8 cellular contexts compared by ENCODE assay signal in the genomic region with DNA sequence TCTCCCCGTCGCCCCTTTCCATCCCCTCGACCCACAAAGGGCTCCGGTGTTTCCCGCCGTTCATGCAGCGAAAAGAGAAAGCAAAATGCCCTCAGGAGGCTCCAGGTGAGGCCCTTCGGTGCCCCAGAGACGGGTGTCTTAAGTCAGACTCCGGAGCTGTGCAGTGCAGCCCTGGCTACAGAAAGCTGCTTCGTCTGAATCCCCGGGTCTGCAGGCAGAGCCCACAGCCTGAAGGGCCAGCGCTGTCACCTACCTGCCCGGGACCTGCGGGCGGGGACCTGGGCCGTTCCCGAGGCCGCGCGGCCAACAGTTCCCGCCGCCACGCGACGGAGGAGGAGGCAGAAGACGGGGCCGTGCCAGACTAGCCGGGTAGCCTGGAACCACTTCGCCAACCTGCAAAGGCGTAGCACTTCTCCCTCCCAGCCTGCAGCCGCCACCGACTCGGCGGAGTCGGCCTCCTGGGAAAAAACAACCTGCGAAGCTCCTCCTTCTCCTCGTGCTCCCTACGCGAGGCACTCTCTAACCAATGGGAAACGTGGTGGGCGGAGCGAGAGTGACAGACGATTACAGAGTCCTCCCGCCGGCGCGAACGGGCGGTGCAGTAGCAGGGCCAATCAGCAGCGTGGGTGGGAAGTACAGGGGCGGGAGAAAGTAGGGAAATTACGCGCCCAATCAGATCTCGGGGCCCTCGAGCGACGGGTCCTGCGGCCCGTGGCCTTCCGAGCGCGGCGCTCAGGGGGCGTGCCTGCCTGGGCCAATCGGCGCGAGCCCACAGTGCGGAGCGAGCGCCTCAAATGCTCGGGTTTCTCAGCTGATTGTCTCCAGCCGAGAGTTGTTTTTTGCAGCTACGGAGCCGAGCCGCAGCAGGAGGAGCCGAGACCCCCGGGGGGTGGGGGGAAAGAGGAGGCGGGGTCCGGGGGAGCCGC. TPM values are rescaled to one million over a fixed set of nuclear protein-coding genes. Genes with fewer than 3 reads are reported as not detected.
DNase-seq lines count a peak whose midpoint lies in the region; ATAC-seq and TF ChIP-seq lines count a peak whose summit lies in the region.

TSS of gene GPR137C (plus strand) at position 774 of the 926 bp plus-strand sequence. CDS start 312 bp downstream, outside the sequence.
TSS of gene TXNDC16 (minus strand) at position 443 of the 926 bp plus-strand sequence. CDS start 8,948 bp downstream, outside the sequence.

- no peaks in the 10 kb centered on the region for H3K9me3 Mint-ChIP-seq in CD4-positive, alpha-beta memory T cell
- no peaks in the 10 kb centered on the region for H3K9me3 Mint-ChIP-seq in activated CD4-positive, alpha-beta memory T cell treated with anti-CD3 and anti-CD28 coated beads, Interleukin-2, amount 10 ng/mL, durations not matched to agents 7 days and 5 days

- H3K4me1 ChIP-seq in CD4-positive, alpha-beta memory T cell (ENCODE audit: insufficient read depth, low read length), result peaks cover 23% of the 10 kb centered on the region
- H3K4me1 ChIP-seq in duodenal mucosa (ENCODE audit: control insufficient read depth in 1 of 2, insufficient read depth in 2 of 2, low read length in 2 of 2) (peaks cover 21 to 23% of the 10 kb centered on the region in 2 donors), right lobe of liver (peaks cover 0 to 8% (median 0%) of the 10 kb centered on the region in 4 donors)

- peak; percentile 97 to 100 (median 99) for DNase-seq in CD4-positive, alpha-beta memory T cell
- peak; percentile 99 for DNase-seq in HK-2 (ENCODE audit: unreplicated experiment)
- peak; percentile 97 for DNase-seq in NCI-H82 treated with DMSO at 0.1 percent for 48 hours (lab: John Stamatoyannopoulos, UW; ENCODE audit: unreplicated experiment)
- peak; percentile 100 for DNase-seq in activated CD4-positive, alpha-beta memory T cell treated with anti-CD3 and anti-CD28 coated beads, Interleukin-2, amount 10 ng/mL, durations not matched to agents 7 days and 5 days
- peak; percentile 100 for DNase-seq in right lobe of liver
- peak; percentile 100 for DNase-seq in stimulated activated CD4-positive, alpha-beta T cell treated with anti-CD3 and anti-CD28 coated beads, Interleukin-4, amount 100 ng/mL, for 24 hours

- peak within 1 kb of the TSS; percentile 92 to 99 (median 96) for H3K4me3 Mint-ChIP-seq in CD4-positive, alpha-beta memory T cell
- H3K4me3 Mint-ChIP-seq in activated CD4-positive, alpha-beta memory T cell treated with anti-CD3 and anti-CD28 coated beads, Interleukin-2, amount 10 ng/mL, durations not matched to agents 7 days and 5 days, result peak within 1 kb of the TSS; percentile 92

- POLR2A ChIA-PET in CD4-positive, alpha-beta memory T cell (lab: Charles Lee; ENCODE audit: partially characterized antibody), result interaction anchor here (0.6 to 3.1 kb wide), 27 partner anchors 9 to 600 kb away, joined by 3 to 17 read pairs (median 4); partner anchors contain the start of genes DDHD1, ERO1A, GNPNAT1 and PSMC6
- POLR2A ChIA-PET in activated CD4-positive, alpha-beta memory T cell treated with anti-CD3 and anti-CD28 coated beads, Interleukin-2, amount 10 ng/mL, durations not matched to agents 7 days and 5 days (lab: Charles Lee), result interaction anchor here (0.6 to 5.8 kb wide), 32 partner anchors 10 to 692 kb away, joined by 3 to 62 read pairs (median 4); partner anchors contain the start of genes ERO1A, GNG2, GNPNAT1 and NID2

- no peaks in the 10 kb centered on the region for H3K9me3 ChIP-seq in CD4-positive, alpha-beta memory T cell (ENCODE audit: control insufficient read depth in 1 of 2, low read length in 2 of 2)
- H3K9me3 ChIP-seq in duodenal mucosa (ENCODE audit: control insufficient read depth in 1 of 2, low read length in 2 of 2) (no peaks in the 10 kb centered on the region), right lobe of liver (no peaks in the 10 kb centered on the region)

- peak within 1 kb of the TSS; percentile 91 to 99 (median 95) for H3K27ac Mint-ChIP-seq in CD4-positive, alpha-beta memory T cell
- peak within 1 kb of the TSS; percentile 78 for H3K27ac Mint-ChIP-seq in activated CD4-positive, alpha-beta memory T cell treated with anti-CD3 and anti-CD28 coated beads, Interleukin-2, amount 10 ng/mL, durations not matched to agents 7 days and 5 days

- peak; percentile 97 for TF ChIP-seq POLR2A in right lobe of liver (IDR thresholded peaks at IDR 0.05)

- TF ChIP-seq CTCF in right lobe of liver (IDR thresholded peaks at IDR 0.05), result no peak

- peak within 1 kb of the TSS; percentile 67 to 90 for H3K4me3 ChIP-seq in CD4-positive, alpha-beta memory T cell (ENCODE audit: low read length in 2 of 2)
- H3K4me3 ChIP-seq in duodenal mucosa (ENCODE audit: low read depth in 1 of 2, low read length in 2 of 2) (peak within 1 kb of the TSS; percentile 80 to 89), right lobe of liver (peak within 1 kb of the TSS; percentile 67 to 80 (median 70))

- H3K4me1 Mint-ChIP-seq in CD4-positive, alpha-beta memory T cell, result peaks cover 19 to 39% (median 29%) of the 10 kb centered on the region in 4 donors
- peaks cover 27% of the 10 kb centered on the region for H3K4me1 Mint-ChIP-seq in activated CD4-positive, alpha-beta memory T cell treated with anti-CD3 and anti-CD28 coated beads, Interleukin-2, amount 10 ng/mL, durations not matched to agents 7 days and 5 days

- no peaks in the 10 kb centered on the region for H3K36me3 ChIP-seq in CD4-positive, alpha-beta memory T cell (ENCODE audit: insufficient read depth, low read length)
- H3K36me3 ChIP-seq in duodenal mucosa (ENCODE audit: control insufficient read depth in 1 of 2, insufficient read depth in 2 of 2, low read length in 2 of 2) (no peaks in the 10 kb centered on the region), right lobe of liver (no peaks in the 10 kb centered on the region)

- ATAC-seq in GM19455 (IDR thresholded peaks at IDR 0.05; ENCODE audit: unreplicated experiment) (peak; percentile 95), right lobe of liver (peak; percentile 95 to 98 (median 96))

- peak within 1 kb of the TSS; percentile 79 to 85 for H3K9ac ChIP-seq in duodenal mucosa (ENCODE audit: low read depth in 1 of 2, low read length in 2 of 2)

- H3K27me3 ChIP-seq in CD4-positive, alpha-beta memory T cell (ENCODE audit: insufficient read depth, low read length), result no peaks in the 10 kb centered on the region
- H3K27me3 ChIP-seq in duodenal mucosa (ENCODE audit: control insufficient read depth in 1 of 2, insufficient read depth in 2 of 2, low read length in 2 of 2) (no peaks in the 10 kb centered on the region), right lobe of liver (no peaks in the 10 kb centered on the region)

- CTCF ChIA-PET in CD4-positive, alpha-beta memory T cell (lab: Charles Lee; ENCODE audit: partially characterized antibody), result interaction anchor here (0.7 to 1.9 kb wide), 7 partner anchors 8 to 252 kb away, joined by 3 to 7 read pairs (median 3); no protein-coding TSS in a partner anchor
- CTCF ChIA-PET in activated CD4-positive, alpha-beta memory T cell treated with anti-CD3 and anti-CD28 coated beads, Interleukin-2, amount 10 ng/mL, durations not matched to agents 7 days and 5 days (lab: Charles Lee), result interaction anchor here (0.6 to 2.5 kb wide), 12 partner anchors 9 to 298 kb away, joined by 3 to 7 read pairs (median 5); no protein-coding TSS in a partner anchor

- H3K27me3 Mint-ChIP-seq in CD4-positive, alpha-beta memory T cell, result no peaks in the 10 kb centered on the region
- peaks cover 20% of the 10 kb centered on the region for H3K27me3 Mint-ChIP-seq in activated CD4-positive, alpha-beta memory T cell treated with anti-CD3 and anti-CD28 coated beads, Interleukin-2, amount 10 ng/mL, durations not matched to agents 7 days and 5 days

- H3K36me3 Mint-ChIP-seq in CD4-positive, alpha-beta memory T cell, result peaks cover 7 to 9% of the 10 kb centered on the region in 2 donors
- peaks cover 3% of the 10 kb centered on the region for H3K36me3 Mint-ChIP-seq in activated CD4-positive, alpha-beta memory T cell treated with anti-CD3 and anti-CD28 coated beads, Interleukin-2, amount 10 ng/mL, durations not matched to agents 7 days and 5 days (ENCODE audit: low read depth)

- H3K27ac ChIP-seq in CD4-positive, alpha-beta memory T cell (ENCODE audit: low read depth, low read length), result peak within 1 kb of the TSS; percentile 87
- H3K27ac ChIP-seq in duodenal mucosa (ENCODE audit: low read depth, low read length), result peak within 1 kb of the TSS; percentile 82
- peak within 1 kb of the TSS; percentile 74 to 86 (median 85) for H3K27ac ChIP-seq in right lobe of liver

- intact Hi-C loops in CD4-positive, alpha-beta memory T cell (cut with micrococcal nuclease), result loop anchor here (1.0 to 5.0 kb wide), 15 partner anchors 22 to 1312 kb away; partner anchors contain the start of genes DDHD1, FERMT2, FRMD6 and GNG2
- intact Hi-C loops in right lobe of liver (cut with DNase I), result no loop called here

- WGBS in right lobe of liver (ENCODE audit: insufficient coverage, low coverage, low lambda C conversion rate, missing lambda C conversion rate), result 0% methylated on average over 29 of the region's 81 CpGs

RNA-seq across cellular contexts. Expression of gene GPR137C, which starts in this region (rescaled TPM):
- total RNA-seq in CD4-positive, alpha-beta memory T cell, result under 1 TPM in 1 of 2 experiments, not detected in 1; 0.20 TPM
- not detected for polyA plus RNA-seq in CD4-positive, alpha-beta memory T cell
- total RNA-seq in activated CD4-positive, alpha-beta memory T cell treated with anti-CD3 and anti-CD28 coated beads, Interleukin-2, amount 10 ng/mL, durations not matched to agents 7 days and 5 days, result under 1 TPM; 0.30 to 0.88 TPM
- under 1 TPM; 0.18 to 0.51 (median 0.20) TPM for total RNA-seq in right lobe of liver

RNA-seq across cellular contexts. Expression of gene TXNDC16, which starts in this region (rescaled TPM):
- total RNA-seq in CD4-positive, alpha-beta memory T cell, result 1 to 10 TPM; 7.0 to 7.6 TPM
- polyA plus RNA-seq in CD4-positive, alpha-beta memory T cell, result 1 to 10 TPM; 2.8 to 3.2 TPM
- total RNA-seq in activated CD4-positive, alpha-beta memory T cell treated with anti-CD3 and anti-CD28 coated beads, Interleukin-2, amount 10 ng/mL, durations not matched to agents 7 days and 5 days, result 1 to 10 TPM; 8.8 to 9.4 TPM
- total RNA-seq in right lobe of liver, result 1 to 10 TPM; 2.0 to 5.5 (median 4.1) TPM

Comparison
In these comparisons a context has a peak if more than half of its experiments do, and no peak if none do; other contexts are left out.
1. Peak in every context shown above with its lines: DNase-seq, ATAC-seq, H3K4me3 ChIP-seq and H3K27ac ChIP-seq.